In genomic region chrX:71175531-71175930, GRCh38 we compare ENCODE assay signal across 7 cellular contexts. TPM values are rescaled to one million over a fixed set of nuclear protein-coding genes. Genes with fewer than 3 reads are reported as not detected.
"Had no signal": no experiment of that assay in that cellular context is flagged by ENCODE, and none has a peak within 500 bp of the region (broad histone marks: within the 10 kb centered on the region; RNA-seq: fewer than 3 reads in every experiment).

No MANE protein-coding gene starts in this region.

- DNase-seq: IMR-90, KBM-7, KG1 had no signal

- H3K4me3 ChIP-seq: K562 had no signal

- ATAC-seq: HepG2, K562 had no signal

- H3K27ac ChIP-seq: HL-60 had no signal

RNA-seq across cellular contexts. Expression of gene GJB1, which starts 47.5 kb away (rescaled TPM):
- polyA plus RNA-seq: IgD-negative memory B cell, IMR-90, K562 had no signal
